9 cellular contexts compared by ENCODE assay signal in the genomic region with DNA sequence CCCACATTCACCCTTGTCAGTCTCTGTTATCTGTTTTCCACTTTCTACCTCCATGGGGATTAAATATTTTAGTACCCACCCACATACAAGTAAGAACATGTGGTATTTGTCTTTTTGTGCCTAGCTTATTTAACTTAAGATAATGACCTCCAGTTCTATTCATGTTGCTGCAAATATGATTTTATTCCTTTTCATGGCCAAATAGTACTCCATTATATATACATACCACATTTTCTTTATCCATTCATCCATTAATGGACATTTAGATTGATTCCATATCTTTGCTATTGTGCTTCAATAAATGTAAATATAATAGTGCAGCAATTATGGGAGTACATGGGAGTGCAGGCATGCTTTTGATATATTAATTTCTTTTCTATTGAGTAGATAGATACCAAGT.
"Had no signal": no experiment of that assay in that cellular context is flagged by ENCODE, and none has a peak within 500 bp of the region (broad histone marks: within the 10 kb centered on the region; RNA-seq: fewer than 3 reads in every experiment).

No MANE protein-coding gene starts in this region.

- H3K9me3 ChIP-seq: HAP-1 had no signal

- H2AFZ ChIP-seq: GM23248, GM23338 had no signal

- H3K36me3 ChIP-seq: HAP-1 had no signal

- ATAC-seq: GM23338, HCT116 had no signal

- H3K27ac ChIP-seq: GM23248 had no signal

- H3K4me2 ChIP-seq: GM23338 had no signal

- H3K9ac ChIP-seq: GM23248 had no signal

- H3K4me3 ChIP-seq: GM23248, GM23338, HAP-1 had no signal

- H3K4me1 ChIP-seq: HAP-1 had no signal

- DNase-seq: GM23248, GOT3, H7, H9, HCEC 1CT, HFFc6 had no signal
